In the genomic region with DNA sequence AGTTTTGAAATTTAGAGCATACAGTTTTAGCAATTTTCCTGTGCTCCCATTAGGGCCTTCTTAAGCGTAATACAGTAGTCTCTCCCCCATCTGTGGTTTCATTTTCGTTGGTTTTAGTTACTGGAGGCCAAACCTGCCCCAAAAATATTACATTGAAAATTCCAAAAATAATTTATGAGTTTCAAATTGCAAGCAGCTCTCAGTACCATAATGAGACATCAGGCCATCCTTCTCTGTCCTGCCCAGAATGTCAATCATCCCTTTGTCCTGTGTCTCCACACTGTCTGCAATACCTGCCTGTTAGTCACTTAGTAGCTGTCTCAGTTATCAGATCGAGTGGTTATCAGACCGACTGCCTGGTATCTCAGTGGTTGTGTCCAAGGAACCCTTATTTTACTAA, we compare ENCODE assay signal across 1 cellular context.
TF ChIP-seq lines count a peak whose summit lies in the region.

No MANE protein-coding gene starts in this region.

TF ChIP-seq in GM12878, 131 proteins besides CTCF, POLR2A, EP300 and RAD21 (continued from another document):
- TF ChIP-seq, protein P1, sequence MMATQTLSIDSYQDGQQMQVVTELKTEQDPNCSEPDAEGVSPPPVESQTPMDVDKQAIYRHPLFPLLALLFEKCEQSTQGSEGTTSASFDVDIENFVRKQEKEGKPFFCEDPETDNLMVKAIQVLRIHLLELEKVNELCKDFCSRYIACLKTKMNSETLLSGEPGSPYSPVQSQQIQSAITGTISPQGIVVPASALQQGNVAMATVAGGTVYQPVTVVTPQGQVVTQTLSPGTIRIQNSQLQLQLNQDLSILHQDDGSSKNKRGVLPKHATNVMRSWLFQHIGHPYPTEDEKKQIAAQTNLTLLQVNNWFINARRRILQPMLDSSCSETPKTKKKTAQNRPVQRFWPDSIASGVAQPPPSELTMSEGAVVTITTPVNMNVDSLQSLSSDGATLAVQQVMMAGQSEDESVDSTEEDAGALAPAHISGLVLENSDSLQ (IDR thresholded peaks at IDR 0.05), result peak; percentile 83
- TF ChIP-seq, protein P2, sequence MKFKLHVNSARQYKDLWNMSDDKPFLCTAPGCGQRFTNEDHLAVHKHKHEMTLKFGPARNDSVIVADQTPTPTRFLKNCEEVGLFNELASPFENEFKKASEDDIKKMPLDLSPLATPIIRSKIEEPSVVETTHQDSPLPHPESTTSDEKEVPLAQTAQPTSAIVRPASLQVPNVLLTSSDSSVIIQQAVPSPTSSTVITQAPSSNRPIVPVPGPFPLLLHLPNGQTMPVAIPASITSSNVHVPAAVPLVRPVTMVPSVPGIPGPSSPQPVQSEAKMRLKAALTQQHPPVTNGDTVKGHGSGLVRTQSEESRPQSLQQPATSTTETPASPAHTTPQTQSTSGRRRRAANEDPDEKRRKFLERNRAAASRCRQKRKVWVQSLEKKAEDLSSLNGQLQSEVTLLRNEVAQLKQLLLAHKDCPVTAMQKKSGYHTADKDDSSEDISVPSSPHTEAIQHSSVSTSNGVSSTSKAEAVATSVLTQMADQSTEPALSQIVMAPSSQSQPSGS (IDR thresholded peaks at IDR 0.05; ENCODE audit: low read length), result peak; percentile 34; the same call in 1 of the 2 replicates
- TF ChIP-seq MEF2A (IDR thresholded peaks at IDR 0.05; ENCODE audit: insufficient read depth, low read depth, low read length) (peak; percentile 88), HDAC6 (IDR thresholded peaks at IDR 0.05; ENCODE audit: unreplicated experiment) (no peak), RUNX3 (IDR thresholded peaks at IDR 0.05; ENCODE audit: low read length) (peak; percentile 78), CREB1 (IDR thresholded peaks at IDR 0.05; ENCODE audit: low read depth) (0 out of 2 replicates have a peak, but pooled peaks have one; percentile 5), JUNB (IDR thresholded peaks at IDR 0.05) (peak; percentile 24), NFIC (IDR thresholded peaks at IDR 0.05; ENCODE audit: low read depth, low read length) (0 out of 2 replicates have a peak, but pooled peaks have one; percentile 44)
- TF ChIP-seq, protein P3, sequence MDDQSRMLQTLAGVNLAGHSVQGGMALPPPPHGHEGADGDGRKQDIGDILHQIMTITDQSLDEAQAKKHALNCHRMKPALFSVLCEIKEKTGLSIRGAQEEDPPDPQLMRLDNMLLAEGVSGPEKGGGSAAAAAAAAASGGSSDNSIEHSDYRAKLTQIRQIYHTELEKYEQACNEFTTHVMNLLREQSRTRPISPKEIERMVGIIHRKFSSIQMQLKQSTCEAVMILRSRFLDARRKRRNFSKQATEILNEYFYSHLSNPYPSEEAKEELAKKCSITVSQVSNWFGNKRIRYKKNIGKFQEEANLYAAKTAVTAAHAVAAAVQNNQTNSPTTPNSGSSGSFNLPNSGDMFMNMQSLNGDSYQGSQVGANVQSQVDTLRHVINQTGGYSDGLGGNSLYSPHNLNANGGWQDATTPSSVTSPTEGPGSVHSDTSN (IDR thresholded peaks at IDR 0.05; ENCODE audit: insufficient replicate concordance, low read depth, low read length), result peak; percentile 79
